8 cellular contexts compared by ENCODE assay signal in the genomic region with DNA sequence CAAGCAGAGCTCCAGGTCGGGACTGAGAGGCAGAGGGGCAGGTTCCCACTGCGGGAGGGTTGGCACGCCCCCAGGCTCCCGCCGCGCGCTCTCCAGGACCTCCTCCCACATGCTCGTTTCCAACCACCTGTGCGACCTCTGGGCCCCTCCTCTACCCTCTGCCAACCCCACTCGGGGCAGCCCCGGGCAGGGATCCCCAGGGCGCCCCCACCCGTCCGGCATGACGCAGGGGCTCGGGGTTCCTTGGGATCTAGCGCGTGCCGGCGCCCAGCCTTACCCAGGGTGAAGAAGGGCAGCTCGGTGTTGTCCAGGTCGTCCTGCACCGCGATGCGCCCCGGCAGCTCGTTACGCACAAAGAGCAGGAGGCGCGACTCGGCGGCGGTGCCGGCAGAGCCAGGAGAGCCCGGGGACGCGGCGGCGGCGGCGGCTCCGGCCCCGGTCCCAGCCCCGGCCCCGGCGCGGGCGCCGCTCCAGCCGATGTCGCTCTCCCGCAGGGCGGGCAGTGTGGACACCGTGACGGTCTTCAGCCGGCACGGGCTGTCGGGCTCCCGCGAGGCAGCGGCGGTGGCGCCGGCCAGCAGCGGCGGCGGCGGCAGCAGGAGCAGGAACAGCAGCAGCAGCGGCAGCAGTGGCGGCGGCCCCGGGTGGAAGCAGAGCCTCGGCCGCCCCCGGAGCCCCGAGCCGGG. TPM values are rescaled to one million over a fixed set of nuclear protein-coding genes. Genes with fewer than 3 reads are reported as not detected.
DNase-seq lines count a peak whose midpoint lies in the region; ATAC-seq and TF ChIP-seq lines count a peak whose summit lies in the region.

No MANE protein-coding gene starts in this region.

- H3K4me1 ChIP-seq in body of pancreas (peaks cover 29% of the 10 kb centered on the region), thoracic aorta (ENCODE audit: control insufficient read depth in 1 of 2, low read depth in 2 of 2) (peaks cover 0 to 31% of the 10 kb centered on the region in 2 donors)

- no peak for DNase-seq in natural killer cell treated with Interleukin-12 subunit alpha and Interleukin-12 subunit beta and Interleukin-15 and Interleukin-18, amount 100 ng/mL, for 72 hours (ENCODE audit: low spot score)
- DNase-seq in natural killer cell (no peak), body of pancreas (peak; percentile 15 to 53 (median 44)), kidney tubule cell (ENCODE audit: low spot score) (peak; percentile 48), thoracic aorta (ENCODE audit: low spot score) (no peak), COR-L47 (lab: John Stamatoyannopoulos, UW) (no peak)

- TF ChIP-seq CTCF in natural killer cell (IDR thresholded peaks at IDR 0.05) = no peak
- no peak for TF ChIP-seq CTCF in body of pancreas (IDR thresholded peaks at IDR 0.05)
- no peak for TF ChIP-seq CTCF in thoracic aorta (IDR thresholded peaks at IDR 0.05)

- ATAC-seq in natural killer cell treated with Interleukin-12 subunit alpha and Interleukin-12 subunit beta and Interleukin-15 and Interleukin-18, amount 100 ng/mL, for 72 hours = peak; percentile 19 to 56
- ATAC-seq in natural killer cell = no peak
- ATAC-seq in body of pancreas = peak; percentile 66
- no peak for ATAC-seq in thoracic aorta (ENCODE audit: insufficient number of reproducible peaks, low FRiP score, low read depth)
- ATAC-seq in HG03520 (IDR thresholded peaks at IDR 0.05; ENCODE audit: unreplicated experiment) = no peak
- no peak for ATAC-seq in HG03354 (IDR thresholded peaks at IDR 0.05; ENCODE audit: poor library complexity, severe bottlenecking, unreplicated experiment)

- H3K9me3 ChIP-seq in body of pancreas (no peaks in the 10 kb centered on the region), thoracic aorta (no peaks in the 10 kb centered on the region)

- H3K36me3 Mint-ChIP-seq in natural killer cell treated with Interleukin-12 subunit alpha and Interleukin-12 subunit beta and Interleukin-15 and Interleukin-18, amount 100 ng/mL, for 72 hours = no peaks in the 10 kb centered on the region
- H3K36me3 Mint-ChIP-seq in natural killer cell = no peaks in the 10 kb centered on the region

- H3K27me3 Mint-ChIP-seq in natural killer cell treated with Interleukin-12 subunit alpha and Interleukin-12 subunit beta and Interleukin-15 and Interleukin-18, amount 100 ng/mL, for 72 hours = peaks cover 14 to 25% of the 10 kb centered on the region in 2 donors
- peaks cover 30 to 40% of the 10 kb centered on the region in 2 donors for H3K27me3 Mint-ChIP-seq in natural killer cell (ENCODE audit: low read depth in 2 of 2)

- 1% methylated on average over 66 of the region's 77 CpGs; no CpG with 5 or more reads in 1 of the 2 donors for WGBS in body of pancreas, 2 donors

- H3K4me3 ChIP-seq in body of pancreas = peak overlapping the region; percentile 24 to 41
- H3K4me3 ChIP-seq in thoracic aorta = peak overlapping the region; percentile 71

- intact Hi-C loops in natural killer cell (cut with micrococcal nuclease) (no loop called here), body of pancreas (cut with DNase I) (no loop called here)

- H3K36me3 ChIP-seq in body of pancreas (replicated peaks in 1 of 2; ENCODE audit: insufficient read depth in 1 of 2, low read depth in 2 of 2) (no peaks in the 10 kb centered on the region), thoracic aorta (no peaks in the 10 kb centered on the region)

- H3K4me1 Mint-ChIP-seq in natural killer cell treated with Interleukin-12 subunit alpha and Interleukin-12 subunit beta and Interleukin-15 and Interleukin-18, amount 100 ng/mL, for 72 hours (ENCODE audit: low read depth in 2 of 2) = no peaks in the 10 kb centered on the region
- H3K4me1 Mint-ChIP-seq in natural killer cell = no peaks in the 10 kb centered on the region

- H3K4me3 Mint-ChIP-seq in natural killer cell treated with Interleukin-12 subunit alpha and Interleukin-12 subunit beta and Interleukin-15 and Interleukin-18, amount 100 ng/mL, for 72 hours = no peak overlapping the region
- no peak overlapping the region for H3K4me3 Mint-ChIP-seq in natural killer cell

- peaks cover 4% of the 10 kb centered on the region for H3K9me3 Mint-ChIP-seq in natural killer cell treated with Interleukin-12 subunit alpha and Interleukin-12 subunit beta and Interleukin-15 and Interleukin-18, amount 100 ng/mL, for 72 hours
- no peaks in the 10 kb centered on the region for H3K9me3 Mint-ChIP-seq in natural killer cell

- no peak overlapping the region for H3K27ac Mint-ChIP-seq in natural killer cell treated with Interleukin-12 subunit alpha and Interleukin-12 subunit beta and Interleukin-15 and Interleukin-18, amount 100 ng/mL, for 72 hours
- H3K27ac Mint-ChIP-seq in natural killer cell = no peak overlapping the region

- H3K27me3 ChIP-seq in body of pancreas (peaks cover 0 to 5% of the 10 kb centered on the region in 2 donors), thoracic aorta (replicated peaks; ENCODE audit: insufficient read depth) (no peaks in the 10 kb centered on the region)

- H3K27ac ChIP-seq in body of pancreas (no peak overlapping the region), thoracic aorta (no peak overlapping the region)

- no peak for TF ChIP-seq POLR2A in body of pancreas (IDR thresholded peaks at IDR 0.05)

RNA-seq across cellular contexts. Expression of a gene that starts 0.5 kb away (rescaled TPM):
- 1 to 10 TPM; 2.2 to 5.1 TPM for total RNA-seq in natural killer cell treated with Interleukin-12 subunit alpha and Interleukin-12 subunit beta and Interleukin-15 and Interleukin-18, amount 100 ng/mL, for 72 hours
- 1 to 10 TPM; 3.0 to 3.5 (median 3.2) TPM for total RNA-seq in natural killer cell
- 1 to 10 TPM; 8.2 to 9.6 TPM for total RNA-seq in body of pancreas
- 1 to 10 TPM; 6.8 to 7.1 TPM for total RNA-seq in thoracic aorta

Comparison
In these comparisons a context has a peak if more than half of its experiments do, and no peak if none do; other contexts are left out.
1. ATAC-seq: peak in natural killer cell treated with Interleukin-12 subunit alpha and Interleukin-12 subunit beta and Interleukin-15 and Interleukin-18, amount 100 ng/mL, for 72 hours (2 of 2) and body of pancreas (single experiment); none in natural killer cell (0 of 3), thoracic aorta (single experiment), HG03520 (single experiment) and HG03354 (single experiment).
2. DNase-seq: peak in body of pancreas (4 of 4) and kidney tubule cell (single experiment); none in natural killer cell treated with Interleukin-12 subunit alpha and Interleukin-12 subunit beta and Interleukin-15 and Interleukin-18, amount 100 ng/mL, for 72 hours (single experiment), natural killer cell (single experiment), thoracic aorta (single experiment) and COR-L47 (single experiment).